ENCODE assay signal across 1 cellular context in the genomic region with DNA sequence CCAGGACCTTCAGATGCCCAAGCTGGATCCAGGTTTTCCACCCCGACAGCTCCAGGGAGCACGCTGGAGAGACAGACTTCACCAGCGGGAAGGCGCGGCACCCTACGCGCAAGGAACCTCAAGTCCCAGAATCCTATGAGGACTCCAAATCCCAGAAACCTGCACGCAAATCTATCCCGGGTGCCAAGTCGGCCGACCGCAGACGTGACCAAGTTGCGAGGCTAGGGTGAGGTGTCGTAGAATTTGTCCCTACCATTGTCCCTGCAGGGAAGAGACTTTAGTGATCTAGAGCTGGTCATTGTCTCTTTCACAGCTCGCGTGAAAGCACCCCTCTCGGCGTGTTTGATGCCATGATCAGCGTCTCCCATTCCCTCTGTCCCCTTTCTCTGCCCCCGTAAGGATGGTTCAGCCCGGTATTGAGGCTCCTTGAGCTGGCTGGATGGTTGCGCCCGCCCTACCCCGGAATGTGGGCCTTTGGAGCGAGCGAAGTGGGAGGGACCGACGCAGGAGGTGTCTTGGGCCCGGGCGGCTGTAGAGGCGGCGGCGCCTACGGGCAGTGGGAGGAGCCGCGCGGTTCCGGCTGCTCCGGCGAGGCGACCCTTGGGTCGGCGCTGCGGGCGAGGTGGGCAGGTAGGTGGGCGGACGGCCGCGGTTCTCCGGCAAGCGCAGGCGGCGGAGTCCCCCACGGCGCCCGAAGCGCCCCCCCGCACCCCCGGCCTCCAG.
TF ChIP-seq lines count a peak whose summit lies in the region.

TSS of gene PRKCI (plus strand) at position 501 of the 723 bp plus-strand sequence. CDS start 246 bp downstream, outside the sequence.

TF ChIP-seq in K562, 482 proteins besides CTCF, POLR2A, EP300 and RAD21 (continued from another document and continues in another):
- TF ChIP-seq ZNF324 (CRISPR knock-in tag; IDR thresholded peaks at IDR 0.05) (no peak), AFF1 (IDR thresholded peaks at IDR 0.05; ENCODE audit: low read depth in 1 of 2, partially characterized antibody in 2 of 2) (peak; percentile 90 to 97), ZNF318 (IDR thresholded peaks at IDR 0.05; ENCODE audit: borderline replicate concordance in 1 of 2, low read depth in 1 of 2) (no peak), THRAP3 (IDR thresholded peaks at IDR 0.05; ENCODE audit: borderline replicate concordance) (no peak), FOSL1 (tag; conservative IDR thresholded peaks at IDR 0.05) (no peak; the same call in 1 of the 2 replicates), NELFE (IDR thresholded peaks at IDR 0.05; ENCODE audit: insufficient read depth, insufficient read length) (no peak), PREB (CRISPR knock-in tag; IDR thresholded peaks at IDR 0.05) (no peak), PTBP1 (IDR thresholded peaks at IDR 0.05; ENCODE audit: low read depth, low read length) (no peak), ZNF12 (CRISPR knock-in tag; IDR thresholded peaks at IDR 0.05) (0 out of 2 replicates have a peak, but pooled peaks have one; percentile 52), CREM (IDR thresholded peaks at IDR 0.05; ENCODE audit: low read depth) (peak; percentile 61), ZNF311 (CRISPR knock-in tag; IDR thresholded peaks at IDR 0.05) (no peak), ZNF3 (CRISPR knock-in tag; IDR thresholded peaks at IDR 0.05) (no peak), RREB1 (CRISPR knock-in tag; IDR thresholded peaks at IDR 0.05) (no peak), RBFOX2 (IDR thresholded peaks at IDR 0.05; ENCODE audit: low read depth, low read length) (peak; percentile 90), CCNT2 (IDR thresholded peaks at IDR 0.05; ENCODE audit: borderline replicate concordance, extremely low read depth, insufficient read length, low read depth, low read length) (peak; percentile 23), ZNF512 (tag; IDR thresholded peaks at IDR 0.05) (no peak), BRF1 (IDR thresholded peaks at IDR 0.05; ENCODE audit: borderline replicate concordance, extremely low read depth, insufficient read length) (no peak), ZNF584 (CRISPR knock-in tag; IDR thresholded peaks at IDR 0.05; ENCODE audit: low read depth) (no peak), ZNF444 (CRISPR knock-in tag; IDR thresholded peaks at IDR 0.05) (no peak), RFX5 (IDR thresholded peaks at IDR 0.05; ENCODE audit: low read depth, low read length) (no peak), MTA1 (IDR thresholded peaks at IDR 0.05; ENCODE audit: borderline replicate concordance) (peak; percentile 62; the same call in 1 of the 2 replicates), HSF4 (CRISPR knock-in tag; IDR thresholded peaks at IDR 0.05; ENCODE audit: borderline replicate concordance) (no peak), CAMTA2 (CRISPR knock-in tag; conservative IDR thresholded peaks at IDR 0.05) (no peak), NBN (IDR thresholded peaks at IDR 0.05; ENCODE audit: low read depth) (peak; percentile 67), RBM39 (optimal IDR thresholded peaks at IDR 0.05; ENCODE audit: low read depth, low read length) (no peak), ADNP (tag; IDR thresholded peaks at IDR 0.05) (no peak), ZSCAN32 (CRISPR knock-in tag; IDR thresholded peaks at IDR 0.05) (no peak), ZNF165 (CRISPR knock-in tag; IDR thresholded peaks at IDR 0.05; ENCODE audit: borderline replicate concordance) (no peak)
- TF ChIP-seq, protein P1, sequence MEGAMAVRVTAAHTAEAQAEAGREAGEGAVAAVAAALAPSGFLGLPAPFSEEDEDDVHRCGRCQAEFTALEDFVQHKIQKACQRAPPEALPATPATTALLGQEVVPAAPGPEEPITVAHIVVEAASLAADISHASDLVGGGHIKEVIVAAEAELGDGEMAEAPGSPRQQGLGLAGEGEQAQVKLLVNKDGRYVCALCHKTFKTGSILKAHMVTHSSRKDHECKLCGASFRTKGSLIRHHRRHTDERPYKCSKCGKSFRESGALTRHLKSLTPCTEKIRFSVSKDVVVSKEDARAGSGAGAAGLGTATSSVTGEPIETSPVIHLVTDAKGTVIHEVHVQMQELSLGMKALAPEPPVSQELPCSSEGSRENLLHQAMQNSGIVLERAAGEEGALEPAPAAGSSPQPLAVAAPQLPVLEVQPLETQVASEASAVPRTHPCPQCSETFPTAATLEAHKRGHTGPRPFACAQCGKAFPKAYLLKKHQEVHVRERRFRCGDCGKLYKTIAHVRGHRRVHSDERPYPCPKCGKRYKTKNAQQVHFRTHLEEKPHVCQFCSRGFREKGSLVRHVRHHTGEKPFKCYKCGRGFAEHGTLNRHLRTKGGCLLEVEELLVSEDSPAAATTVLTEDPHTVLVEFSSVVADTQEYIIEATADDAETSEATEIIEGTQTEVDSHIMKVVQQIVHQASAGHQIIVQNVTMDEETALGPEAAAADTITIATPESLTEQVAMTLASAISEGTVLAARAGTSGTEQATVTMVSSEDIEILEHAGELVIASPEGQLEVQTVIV (CRISPR knock-in tag; IDR thresholded peaks at IDR 0.05; ENCODE audit: borderline replicate concordance): no peak
